ENCODE assay signal across 9 cellular contexts in the genomic region with DNA sequence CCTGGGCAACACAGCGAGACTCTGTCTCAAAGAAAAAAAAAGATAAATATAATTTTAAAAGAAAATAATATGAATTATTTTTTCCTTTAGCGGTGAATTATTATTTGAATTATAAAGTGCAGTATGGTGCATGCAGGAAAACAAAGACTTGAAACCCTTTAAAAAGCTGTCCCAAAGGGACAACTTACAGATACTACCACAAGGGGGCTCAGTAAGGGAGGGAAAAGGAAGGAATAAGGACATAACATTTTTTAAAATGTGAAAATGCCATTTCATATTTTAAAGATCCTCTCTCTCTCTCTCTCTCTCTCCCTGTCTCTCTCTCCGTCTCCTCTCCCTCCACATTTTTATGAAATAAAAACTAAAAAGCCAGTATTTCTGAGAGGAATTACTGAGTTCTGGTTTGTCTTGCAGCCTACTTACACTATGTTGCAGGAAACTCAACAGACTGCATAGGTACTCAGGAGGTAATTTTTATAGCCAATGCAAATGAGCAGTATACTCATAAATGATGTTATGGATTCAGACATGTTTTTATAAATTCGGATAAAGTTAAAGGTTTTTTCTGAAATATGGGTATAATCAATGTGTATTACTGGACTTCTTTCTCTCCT.
A peak's percentile ranks its signal among the peaks of the same experiment; 100 is the strongest.
DNase-seq lines count a peak whose midpoint lies in the region; ATAC-seq and TF ChIP-seq lines count a peak whose summit lies in the region.
"Had no signal": no experiment of that assay in that cellular context is flagged by ENCODE, and none has a peak within 500 bp of the region (broad histone marks: within the 10 kb centered on the region; RNA-seq: fewer than 3 reads in every experiment).

No MANE protein-coding gene starts in this region.

- H3K27ac ChIP-seq in CD8-positive, alpha-beta T cell (ENCODE audit: low read depth, low read length) = no peak overlapping the region
- no peak overlapping the region for H3K27ac ChIP-seq in WERI-Rb-1
- H3K27ac ChIP-seq: SJCRH30 had no signal

- no peak overlapping the region for H3K4me3 Mint-ChIP-seq in CD8-positive, alpha-beta T cell

- no peaks in the 10 kb centered on the region for H3K36me3 Mint-ChIP-seq in CD8-positive, alpha-beta T cell

- DNase-seq in CD8-positive, alpha-beta T cell = no peak
- DNase-seq in GM20000 (ENCODE audit: low spot score) = no peak
- DNase-seq in LoVo (ENCODE audit: low spot score) = peak; percentile 34
- DNase-seq in WERI-Rb-1 = no peak
- DNase-seq in left kidney (ENCODE audit: low read depth, low spot score) = peak; percentile 61
- no peak for DNase-seq in globus pallidus (ENCODE audit: low spot score)
- no peak for DNase-seq in H7
- DNase-seq in islet precursor cell = no peak

- peaks cover 2% of the 10 kb centered on the region for H3K27me3 Mint-ChIP-seq in CD8-positive, alpha-beta T cell (ENCODE audit: low read depth)

- H3K4me3 ChIP-seq in CD8-positive, alpha-beta T cell (ENCODE audit: low read depth, low read length) = no peak overlapping the region
- H3K4me3 ChIP-seq in WERI-Rb-1 (ENCODE audit: low read depth, low read length) = no peak overlapping the region
- H3K4me3 ChIP-seq in H7 (ENCODE audit: insufficient read depth, low read depth, low read length) = no peak overlapping the region
- H3K4me3 ChIP-seq: SJCRH30 had no signal

- peak; percentile 54 for TF ChIP-seq CTCF in CD8-positive, alpha-beta T cell (IDR thresholded peaks at IDR 0.05)
- TF ChIP-seq CTCF in GM20000 (IDR thresholded peaks at IDR 0.05; ENCODE audit: extremely low read depth, missing control alignments) (peak; percentile 34), WERI-Rb-1 (IDR thresholded peaks at IDR 0.05; ENCODE audit: low read depth, low read length) (0 out of 2 replicates have a peak, but pooled peaks have one; percentile 16)

- H3K27ac Mint-ChIP-seq in CD8-positive, alpha-beta T cell = no peak overlapping the region

- POLR2A ChIA-PET in CD8-positive, alpha-beta T cell (lab: Charles Lee) = interaction anchor here (0.6 to 0.9 kb wide), 2 partner anchors 144 to 469 kb away, joined by 3 read pairs; partner anchors contain the start of genes NMBR and VTA1

- CTCF ChIA-PET in CD8-positive, alpha-beta T cell (lab: Charles Lee) = interaction anchor here (0.6 kb wide), 1 partner anchor 24 kb away, joined by 3 read pairs; no protein-coding TSS in a partner anchor

- intact Hi-C loops in CD8-positive, alpha-beta T cell (cut with DNase I, micrococcal nuclease) = loop anchor here (1.0 to 5.0 kb wide), 2 partner anchors 435 to 530 kb away; no protein-coding TSS in a partner anchor

- no peaks in the 10 kb centered on the region for H3K4me1 ChIP-seq in CD8-positive, alpha-beta T cell (ENCODE audit: insufficient read depth, low read length)
- H3K4me1 ChIP-seq: SJCRH30 had no signal

- no peaks in the 10 kb centered on the region for H3K27me3 ChIP-seq in CD8-positive, alpha-beta T cell (ENCODE audit: insufficient read depth, low read length)
- H3K27me3 ChIP-seq in WERI-Rb-1 (ENCODE audit: insufficient read depth, low read depth, severe bottlenecking) = no peaks in the 10 kb centered on the region
- H3K27me3 ChIP-seq in H7 (ENCODE audit: control insufficient read depth, insufficient read depth, low read length) = no peaks in the 10 kb centered on the region
- H3K27me3 ChIP-seq: SJCRH30 had no signal

- H3K4me1 Mint-ChIP-seq in CD8-positive, alpha-beta T cell (ENCODE audit: low read depth) = no peaks in the 10 kb centered on the region

- H3K36me3 ChIP-seq in CD8-positive, alpha-beta T cell (ENCODE audit: insufficient read depth, low read length) = no peaks in the 10 kb centered on the region
- no peaks in the 10 kb centered on the region for H3K36me3 ChIP-seq in WERI-Rb-1
- no peaks in the 10 kb centered on the region for H3K36me3 ChIP-seq in H7 (replicated peaks; ENCODE audit: control insufficient read depth, insufficient read depth, low read length)
- H3K36me3 ChIP-seq: SJCRH30 had no signal

- ATAC-seq in CD8-positive, alpha-beta T cell = peak; percentile 40

- no peaks in the 10 kb centered on the region for H3K9me3 ChIP-seq in CD8-positive, alpha-beta T cell (ENCODE audit: low read length)
- no peaks in the 10 kb centered on the region for H3K9me3 ChIP-seq in WERI-Rb-1 (ENCODE audit: severe bottlenecking)
- H3K9me3 ChIP-seq: SJCRH30 had no signal

- no peaks in the 10 kb centered on the region for H3K9me3 Mint-ChIP-seq in CD8-positive, alpha-beta T cell

Comparison
In these comparisons a context has a peak if more than half of its experiments do, and no peak if none do; other contexts are left out.
1. DNase-seq: peak in LoVo (single experiment) and left kidney (single experiment); none in CD8-positive, alpha-beta T cell (0 of 7), GM20000 (single experiment), WERI-Rb-1 (single experiment), globus pallidus (single experiment), H7 (single experiment) and islet precursor cell (single experiment).
2. Peak in every context shown above with its lines, with median percentiles within 50 percentile points of each other: CTCF ChIP-seq.